10 cellular contexts compared by ENCODE assay signal in the genomic region with DNA sequence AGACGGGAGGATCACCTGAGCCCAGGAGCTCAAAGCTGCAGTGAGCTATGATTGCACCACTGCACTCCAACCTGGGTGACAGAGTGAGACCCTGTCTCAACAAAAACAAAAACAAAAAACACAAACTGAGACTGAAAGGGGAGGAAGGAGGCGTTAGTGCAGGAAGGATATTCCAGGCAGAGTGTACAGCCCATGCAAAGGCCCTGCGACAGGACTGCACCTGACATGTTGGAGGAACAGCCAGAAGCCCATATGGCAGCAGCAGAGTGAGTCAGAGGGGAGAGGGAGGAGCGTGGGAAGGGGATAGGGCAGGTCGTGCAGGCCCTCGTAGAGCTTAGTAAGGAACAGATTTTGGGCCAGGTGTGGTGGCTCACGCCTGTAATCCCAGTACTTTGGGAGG. TPM values are rescaled to one million over a fixed set of nuclear protein-coding genes. Genes with fewer than 3 reads are reported as not detected.
"Had no signal": no experiment of that assay in that cellular context is flagged by ENCODE, and none has a peak within 500 bp of the region (broad histone marks: within the 10 kb centered on the region; RNA-seq: fewer than 3 reads in every experiment).

No MANE protein-coding gene starts in this region.

- H2AFZ ChIP-seq: GM23248 had no signal

- H3K9ac ChIP-seq: GM23248 had no signal

- H3K36me3 ChIP-seq: HAP-1 had no signal

- H3K4me1 Mint-ChIP-seq: IgD-negative memory B cell had no signal

- H3K9me3 ChIP-seq: HAP-1 had no signal

- H3K4me1 ChIP-seq: HAP-1 had no signal

- H3K27ac ChIP-seq: GM23248, HL-60 had no signal

- DNase-seq: GM23248, GOT3, H7 had no signal

- H3K4me3 ChIP-seq: GM23248, HAP-1 had no signal

- ATAC-seq: HCT116, HepG2 had no signal

- H3K27ac Mint-ChIP-seq: IgD-negative memory B cell had no signal

- FAIRE-seq: HepG2 had no signal

RNA-seq across cellular contexts. Expression of a gene that starts 3.2 kb away (rescaled TPM):
- total RNA-seq: GM23248, H4, H7, HepG2, HT1080 had no signal
- polyA plus RNA-seq: GM23248, HepG2, IgD-negative memory B cell had no signal
